ENCODE assay signal across 8 cellular contexts in the genomic region with DNA sequence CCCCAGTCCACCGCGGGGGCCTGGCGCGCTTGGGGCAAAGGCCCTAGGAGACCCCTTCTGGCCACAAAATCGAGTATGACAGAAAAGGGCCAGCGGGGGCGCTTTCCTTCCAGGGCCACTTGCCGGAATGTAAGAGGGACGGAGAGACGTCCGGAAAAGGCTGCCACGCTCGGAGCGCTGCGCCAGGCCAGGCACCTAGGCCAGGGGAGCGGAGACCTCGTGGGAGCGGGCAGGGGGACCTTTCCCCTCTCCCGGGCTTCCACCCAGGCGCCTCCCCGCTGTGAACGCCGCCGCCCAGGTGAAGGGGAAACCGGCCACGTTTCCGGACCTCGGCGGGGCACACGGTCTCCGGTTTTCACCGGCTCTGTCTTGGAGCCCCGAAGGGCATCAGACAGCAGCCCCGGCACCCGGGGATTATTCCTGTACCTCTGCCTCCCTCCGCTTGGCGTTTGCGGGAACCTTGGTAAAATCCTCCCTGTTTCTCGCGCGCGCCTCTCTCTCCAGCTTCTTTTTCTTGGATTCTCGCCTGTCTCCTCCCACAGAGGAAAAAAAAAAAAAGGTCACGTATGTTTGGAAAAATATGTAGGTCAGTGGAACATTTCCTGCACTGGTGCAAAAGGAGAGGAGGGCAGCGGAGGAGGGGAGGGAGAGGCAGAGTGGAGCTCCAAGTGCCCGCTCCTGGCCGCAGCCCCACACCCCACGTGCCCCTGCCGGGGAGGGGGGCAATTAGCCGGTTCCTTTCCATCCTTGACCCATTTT. TPM values are rescaled to one million over a fixed set of nuclear protein-coding genes. Genes with fewer than 3 reads are reported as not detected.
DNase-seq lines count a peak whose midpoint lies in the region; ATAC-seq and TF ChIP-seq lines count a peak whose summit lies in the region.

No MANE protein-coding gene starts in this region.

- no peak; the same call in 1 of the 2 replicates for TF ChIP-seq POLR2A in IMR-90 (IDR thresholded peaks at IDR 0.05; ENCODE audit: low read depth, low read length)

- peak overlapping the region; percentile 51 for H3K23ac ChIP-seq in IMR-90 (ENCODE audit: low read depth, low read length)

- peak overlapping the region; percentile 55 for H4K91ac ChIP-seq in IMR-90 (ENCODE audit: insufficient read depth, low read depth, low read length)

- intact Hi-C loops in IMR-90 (cut with micrococcal nuclease) = loop anchor here (1.0 to 2.0 kb wide), 2 partner anchors 76 to 208 kb away; no protein-coding TSS in a partner anchor

- no peak overlapping the region for H2AK5ac ChIP-seq in IMR-90 (ENCODE audit: low read depth, low read length)

- H2AFZ ChIP-seq in IMR-90 (replicated peaks; ENCODE audit: low read length, poor library complexity) = peak overlapping the region; percentile 86
- peak overlapping the region; percentile 73 for H2AFZ ChIP-seq in parathyroid adenoma

- H3K9ac ChIP-seq in IMR-90 (ENCODE audit: low read depth, low read length) (peak overlapping the region; percentile 75), adipocyte (ENCODE audit: low read length) (peak overlapping the region; percentile 87), parathyroid adenoma (no peak overlapping the region)

- H3K14ac ChIP-seq in IMR-90 (replicated peaks; ENCODE audit: low read depth, low read length) = no peak overlapping the region; the same call in 1 of the 2 replicates

- H4K5ac ChIP-seq in IMR-90 (ENCODE audit: low read depth, low read length) = 0 out of 2 replicates have a peak overlapping the region, but pooled peaks have one; percentile 13

- H3K27me3 ChIP-seq in IMR-90 (ENCODE audit: control insufficient read depth, insufficient read depth, low read length) (no peaks in the 10 kb centered on the region), adipocyte (replicated peaks; ENCODE audit: control insufficient read depth, insufficient read depth, low read length) (no peaks in the 10 kb centered on the region), cardiac muscle cell (peaks cover 67% of the 10 kb centered on the region), parathyroid adenoma (ENCODE audit: control insufficient read depth, insufficient read depth, low read length) (no peaks in the 10 kb centered on the region)

- H3K36me3 ChIP-seq in IMR-90 (ENCODE audit: control insufficient read depth, insufficient read depth, low read length) (no peaks in the 10 kb centered on the region), adipocyte (ENCODE audit: control insufficient read depth, insufficient read depth, low read length, severe bottlenecking) (no peaks in the 10 kb centered on the region), cardiac muscle cell (no peaks in the 10 kb centered on the region), parathyroid adenoma (ENCODE audit: control insufficient read depth, insufficient read depth, low read length) (no peaks in the 10 kb centered on the region)

- H3K27ac ChIP-seq in IMR-90 (ENCODE audit: insufficient read depth, low read length) (peak overlapping the region; percentile 33; the same call in 1 of the 2 replicates), cardiac muscle cell (no peak overlapping the region), parathyroid adenoma (no peak overlapping the region)

- BruUV-seq in IMR-90 (replicated peaks; lab: Mats Ljungman, UMichigan) = no TSS peak

- peak overlapping the region; percentile 70 for H3K4me3 ChIP-seq in IMR-90 (ENCODE audit: insufficient read depth, low read depth, low read length)
- H3K4me3 ChIP-seq in adipocyte (ENCODE audit: low read length) = peak overlapping the region; percentile 84
- peak overlapping the region; percentile 70 for H3K4me3 ChIP-seq in cardiac muscle cell
- peak overlapping the region; percentile 46 for H3K4me3 ChIP-seq in parathyroid adenoma (ENCODE audit: low read depth, low read length)

- TF ChIP-seq CTCF in IMR-90 (conservative IDR thresholded peaks at IDR 0.05; ENCODE audit: low read depth, low read length) (peak; percentile 32), cardiac muscle cell (IDR thresholded peaks at IDR 0.05; ENCODE audit: low read depth, low read length) (peak; percentile 32), parathyroid adenoma (IDR thresholded peaks at IDR 0.05) (peak; percentile 14)

- peak overlapping the region; percentile 31 to 78; a peak in 2 of 4 replicates for H4K8ac ChIP-seq in IMR-90 (ENCODE audit: low read depth in 2 of 2, low read length in 2 of 2)

- no peaks in the 10 kb centered on the region for H4K20me1 ChIP-seq in IMR-90 (ENCODE audit: insufficient read depth, low read length)

- H2AK9ac ChIP-seq in IMR-90 (replicated peaks; ENCODE audit: low read depth, low read length, poor library complexity) = peak overlapping the region; percentile 91

- H2BK15ac ChIP-seq in IMR-90 (ENCODE audit: low read depth, low read length) = peak overlapping the region; percentile 25; the same call in 1 of the 3 replicates

- H3K4me1 ChIP-seq in IMR-90 (ENCODE audit: control insufficient read depth, insufficient read depth, low read length) (peaks cover 2% of the 10 kb centered on the region; the same call in 1 of the 2 replicates), adipocyte (ENCODE audit: control insufficient read depth, insufficient read depth, low read length) (peaks cover 28% of the 10 kb centered on the region), cardiac muscle cell (ENCODE audit: low read depth) (peaks cover 15% of the 10 kb centered on the region), parathyroid adenoma (no peaks in the 10 kb centered on the region)

- peak overlapping the region; percentile 46; the same call in 1 of the 2 replicates for H3K56ac ChIP-seq in IMR-90 (ENCODE audit: extremely low read depth, insufficient read depth, low read length)

- CTCF ChIA-PET in IMR-90 (lab: Yijun Ruan, JAX) = interaction anchor here (0.6 to 1.7 kb wide), 3 partner anchors 18 to 61 kb away, joined by 3 to 5 read pairs (median 4); no protein-coding TSS in a partner anchor

- H3K4me2 ChIP-seq in IMR-90 (ENCODE audit: low read depth, low read length) = peak overlapping the region; percentile 83
- H3K4me2 ChIP-seq in parathyroid adenoma (ENCODE audit: low read length) = peak overlapping the region; percentile 87

- POLR2A ChIA-PET in IMR-90 (lab: Charles Lee; ENCODE audit: unreplicated experiment) = interaction anchor here (0.6 to 1.6 kb wide), 4 partner anchors 9 to 84 kb away, joined by 4 to 10 read pairs (median 6); no protein-coding TSS in a partner anchor

- ATAC-seq in IMR-90 (ENCODE audit: low read depth) (peak; percentile 40), HG02642 (IDR thresholded peaks at IDR 0.05; ENCODE audit: poor library complexity, unreplicated experiment) (no peak), GM21786 (IDR thresholded peaks at IDR 0.05; ENCODE audit: unreplicated experiment) (no peak)

- H3K79me2 ChIP-seq in parathyroid adenoma = no peaks in the 10 kb centered on the region

- H3K9me1 ChIP-seq in IMR-90 (ENCODE audit: insufficient read depth, low read length) = peaks cover 4% of the 10 kb centered on the region; the same call in 1 of the 2 replicates

- peak in 8 of 14 donors; percentile 20 to 69 (median 50) for DNase-seq in C1 segment of cervical spinal cord (lab: John Stamatoyannopoulos, UW)
- peak; percentile 72 for DNase-seq in IMR-90
- peak; percentile 88 for DNase-seq in adipocyte (ENCODE audit: low read depth)
- DNase-seq in cardiac muscle cell (ENCODE audit: low read depth in 1 of 2, low spot score in 1 of 2) = peak; percentile 59 to 94
- no peak for DNase-seq in NCI-H187 treated with DMSO at 0.1 percent for 48 hours (lab: John Stamatoyannopoulos, UW)

- H3K4ac ChIP-seq in IMR-90 (ENCODE audit: low read depth, low read length) = peak overlapping the region; percentile 61

- peak overlapping the region; percentile 56 for H2BK120ac ChIP-seq in IMR-90 (ENCODE audit: low read depth, low read length)

- peak; percentile 17 for TF ChIP-seq RAD21 in IMR-90 (IDR thresholded peaks at IDR 0.05; ENCODE audit: low read length)

- peak overlapping the region; percentile 6; the same call in 1 of the 2 replicates for H3K18ac ChIP-seq in IMR-90 (ENCODE audit: low read depth, low read length)

- no peak overlapping the region for H2BK5ac ChIP-seq in IMR-90 (ENCODE audit: low read depth, low read length, poor library complexity, severe bottlenecking)

- in situ Hi-C loops in IMR-90 (cut with MboI; ENCODE audit: low sequenced_read_pairs) = loop anchor here (25.0 kb wide), 1 partner anchor 206 kb away; no protein-coding TSS in a partner anchor

- H2BK20ac ChIP-seq in IMR-90 (ENCODE audit: low read depth, low read length) = no peak overlapping the region; the same call in 1 of the 2 replicates

- H3K9me3 ChIP-seq in IMR-90 (ENCODE audit: control insufficient read depth, insufficient read depth, low read length) (no peaks in the 10 kb centered on the region), adipocyte (ENCODE audit: control insufficient read depth, low read length) (no peaks in the 10 kb centered on the region), cardiac muscle cell (ENCODE audit: low read depth) (no peaks in the 10 kb centered on the region), parathyroid adenoma (ENCODE audit: control insufficient read depth, low read length) (no peaks in the 10 kb centered on the region)

- 2% methylated on average over 23 of the region's 50 CpGs; no CpG with 5 or more reads in 1 of the 2 experiments for WGBS in IMR-90 (ENCODE audit: extremely low coverage in 2 of 2, insufficient read length in 1 of 2), 2 experiments

- peaks cover 20 to 29% of the 10 kb centered on the region in 2 experiments for H3K79me1 ChIP-seq in IMR-90 (ENCODE audit: low read depth in 1 of 2, low read length in 2 of 2)

- dilution Hi-C loops in IMR-90 (cut with HindIII; ENCODE audit: low sequenced_read_pairs, unreplicated experiment) = no loop called here

TF ChIP-seq in IMR-90, 13 proteins besides CTCF, POLR2A, EP300 and RAD21 (continues in another document):
- TF ChIP-seq, protein P1, sequence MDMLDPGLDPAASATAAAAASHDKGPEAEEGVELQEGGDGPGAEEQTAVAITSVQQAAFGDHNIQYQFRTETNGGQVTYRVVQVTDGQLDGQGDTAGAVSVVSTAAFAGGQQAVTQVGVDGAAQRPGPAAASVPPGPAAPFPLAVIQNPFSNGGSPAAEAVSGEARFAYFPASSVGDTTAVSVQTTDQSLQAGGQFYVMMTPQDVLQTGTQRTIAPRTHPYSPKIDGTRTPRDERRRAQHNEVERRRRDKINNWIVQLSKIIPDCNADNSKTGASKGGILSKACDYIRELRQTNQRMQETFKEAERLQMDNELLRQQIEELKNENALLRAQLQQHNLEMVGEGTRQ (IDR thresholded peaks at IDR 0.05; ENCODE audit: low read depth, low read length) = peak; percentile 64; the same call in 1 of the 2 replicates
- TF ChIP-seq CHD1 (IDR thresholded peaks at IDR 0.05; ENCODE audit: low read depth, low read length) (0 out of 2 replicates have a peak, but pooled peaks have one; percentile 67), MAZ (IDR thresholded peaks at IDR 0.05; ENCODE audit: borderline replicate concordance, low read depth, low read length) (peak; percentile 85), SMC3 (IDR thresholded peaks at IDR 0.05; ENCODE audit: low read depth, low read length) (0 out of 2 replicates have a peak, but pooled peaks have one; percentile 14)

RNA-seq across cellular contexts. Expression of a gene that starts 1.2 kb away (rescaled TPM):
- 5.2 and 5.6 TPM in 2 replicates for total RNA-seq in IMR-90 (2012; rRNA removed)
- 14.8 and 16.0 TPM in 2 replicates for polyA plus RNA-seq in IMR-90 (2012; rRNA removed)
- 12.8 and 30.1 TPM in 2 replicates for polyA plus RNA-seq in IMR-90 (2012; cell fraction: cytosol; rRNA removed)
- 40.4 and 69.1 TPM in 2 replicates for polyA plus RNA-seq in IMR-90 (2012; cell fraction: nucleus; rRNA removed; ENCODE audit: low replicate concordance)
- 0.18 and 0.89 TPM in 2 replicates for total RNA-seq in cardiac muscle cell
- 0.55 and 0.56 TPM in 2 replicates for polyA plus RNA-seq in cardiac muscle cell
